In genomic region chr2:34112161-34112560, GRCh38 we compare ENCODE assay signal across 8 cellular contexts.
"Had no signal": no experiment of that assay in that cellular context is flagged by ENCODE, and none has a peak within 500 bp of the region (broad histone marks: within the 10 kb centered on the region; RNA-seq: fewer than 3 reads in every experiment).

No MANE protein-coding gene starts in this region.

- H3K9me3 ChIP-seq: HAP-1 had no signal

- H3K4me3 Mint-ChIP-seq: HFFc6 had no signal

- H3K36me3 ChIP-seq: HAP-1 had no signal

- H3K9me3 Mint-ChIP-seq: HFFc6 had no signal

- H3K4me3 ChIP-seq: GM23248, HAP-1, K562 had no signal

- H3K9ac ChIP-seq: GM23248 had no signal

- H3K4me1 ChIP-seq: HAP-1 had no signal

- ATAC-seq: HCT116, K562 had no signal

- H3K27ac ChIP-seq: GM23248 had no signal

- H2AFZ ChIP-seq: GM23248 had no signal

- H3K27ac Mint-ChIP-seq: HFFc6 had no signal

- DNase-seq: GM23248, GOT3, H7, HFFc6, IMR-90 had no signal
